In the genomic region with DNA sequence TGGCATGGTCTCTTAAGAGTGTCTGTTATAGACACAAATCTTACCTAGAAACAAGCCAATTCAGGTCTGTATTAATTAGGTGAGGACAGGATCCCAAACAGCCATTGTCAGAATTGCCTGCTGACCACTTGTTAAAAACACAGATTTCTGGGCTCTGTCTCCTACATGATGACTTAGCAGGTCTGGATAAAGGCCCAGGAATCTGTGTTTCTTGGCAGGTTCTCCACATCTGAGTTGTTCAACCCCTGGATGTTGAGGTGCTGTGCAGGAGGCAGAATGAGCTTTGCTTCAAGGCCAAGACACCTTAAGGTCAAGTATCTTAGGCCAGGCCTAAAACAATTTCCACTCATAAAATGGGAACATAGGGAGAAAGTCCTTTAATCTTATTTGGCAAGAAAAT, we compare ENCODE assay signal across 7 cellular contexts.
"Had no signal": no experiment of that assay in that cellular context is flagged by ENCODE, and none has a peak within 500 bp of the region (broad histone marks: within the 10 kb centered on the region; RNA-seq: fewer than 3 reads in every experiment).

No MANE protein-coding gene starts in this region.

- H3K9me3 Mint-ChIP-seq: GM23338 had no signal

- H2AFZ ChIP-seq: GM23338 had no signal

- H3K27ac ChIP-seq: HL-60 had no signal

- H3K36me3 Mint-ChIP-seq: IgD-negative memory B cell had no signal

- H3K4me2 ChIP-seq: GM23338 had no signal

- H3K27ac Mint-ChIP-seq: GM23338, H9, IgD-negative memory B cell had no signal

- DNase-seq: H9, HCEC 1CT, KG1 had no signal

- H3K4me3 ChIP-seq: GM23338 had no signal

- H3K4me3 Mint-ChIP-seq: GM23338, H9, IgD-negative memory B cell had no signal

- ATAC-seq: GM23338, HepG2 had no signal
